Comparison of ENCODE assay signal across 12 cellular contexts in the genomic region with DNA sequence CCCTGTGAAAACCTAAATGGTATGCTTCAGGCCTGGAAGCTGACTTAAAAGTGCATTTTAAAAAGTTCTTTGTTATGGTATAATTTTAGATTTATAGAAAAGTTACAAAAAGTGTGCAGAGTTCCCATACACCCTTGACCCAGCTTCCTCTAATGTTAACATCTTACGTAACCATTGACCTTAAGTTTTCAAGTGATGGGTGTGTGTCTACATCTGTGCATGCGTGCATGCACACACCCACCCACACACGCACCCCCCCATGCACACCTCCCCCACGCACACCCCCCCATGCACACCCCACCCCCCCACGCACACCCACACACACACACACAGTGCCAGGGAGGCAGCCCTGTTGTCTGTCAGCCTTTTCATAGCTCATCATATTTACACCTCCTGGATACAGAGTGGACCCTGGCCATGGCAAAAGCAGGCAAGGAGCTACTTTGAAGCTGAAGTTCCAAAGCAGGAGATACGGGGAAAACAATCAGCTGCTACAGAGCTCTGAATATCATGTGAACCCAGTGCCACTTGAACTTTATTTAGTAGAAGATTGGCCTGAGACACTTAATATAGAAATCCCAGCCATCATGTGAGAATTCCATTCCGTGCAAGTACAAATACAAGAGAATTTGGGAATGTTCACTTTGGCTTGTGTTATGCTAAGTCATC. TPM values are rescaled to one million over a fixed set of nuclear protein-coding genes. Genes with fewer than 3 reads are reported as not detected.
DNase-seq lines count a peak whose midpoint lies in the region; ATAC-seq and TF ChIP-seq lines count a peak whose summit lies in the region.
"Had no signal": no experiment of that assay in that cellular context is flagged by ENCODE, and none has a peak within 500 bp of the region (broad histone marks: within the 10 kb centered on the region; RNA-seq: fewer than 3 reads in every experiment).

No MANE protein-coding gene starts in this region.

- peaks cover 41% of the 10 kb centered on the region for H3K79me2 ChIP-seq in GM23338 (replicated peaks; ENCODE audit: insufficient read depth)

- no peaks in the 10 kb centered on the region for H3F3A ChIP-seq in GM23338 (replicated peaks; ENCODE audit: low read depth)

- TF ChIP-seq CTCF in GM23338 (conservative IDR thresholded peaks at IDR 0.05; ENCODE audit: low read depth in 2 of 2) (no peak), WTC11 (IDR thresholded peaks at IDR 0.05) (no peak), natural killer cell (IDR thresholded peaks at IDR 0.05) (no peak)

- H3K4me3 Mint-ChIP-seq in GM23338, result no peak overlapping the region
- H3K4me3 Mint-ChIP-seq in WTC11, result no peak overlapping the region
- no peak overlapping the region for H3K4me3 Mint-ChIP-seq in natural killer cell
- H3K4me3 Mint-ChIP-seq: natural killer cell treated with Interleukin-12 subunit alpha and Interleukin-12 subunit beta and Interleukin-15 and Interleukin-18, amount 100 ng/mL, for 72 hours had no signal

- H3K27ac Mint-ChIP-seq in GM23338 (peak overlapping the region; percentile 22; the same call in 1 of the 2 replicates), WTC11 (peak overlapping the region; percentile 92; the same call in 1 of the 2 replicates), natural killer cell (no peak overlapping the region)
- H3K27ac Mint-ChIP-seq: natural killer cell treated with Interleukin-12 subunit alpha and Interleukin-12 subunit beta and Interleukin-15 and Interleukin-18, amount 100 ng/mL, for 72 hours had no signal

- H3K9me2 ChIP-seq in GM23338 (ENCODE audit: insufficient read depth), result no peaks in the 10 kb centered on the region

- intact Hi-C loops in left ventricle myocardium superior (cut with micrococcal nuclease) (no loop called here), natural killer cell (cut with micrococcal nuclease) (no loop called here)

- H3K4me2 ChIP-seq in GM23338 (0 out of 2 replicates have a peak overlapping the region, but pooled peaks have one; percentile 4), skeletal muscle satellite cell (ENCODE audit: low read length) (peak overlapping the region; percentile 76)

- CTCF ChIA-PET in WTC11 (lab: Charles Lee), result interaction anchor here (1.6 kb wide), 1 partner anchor 63 kb away, joined by 5 read pairs; no protein-coding TSS in a partner anchor

- peaks cover 54% of the 10 kb centered on the region for H3K4me1 Mint-ChIP-seq in GM23338
- H3K4me1 Mint-ChIP-seq in WTC11, result peaks cover 63% of the 10 kb centered on the region
- peaks cover 21 to 38% of the 10 kb centered on the region in 2 donors for H3K4me1 Mint-ChIP-seq in natural killer cell

- H4K20me1 ChIP-seq in GM23338 (replicated peaks; ENCODE audit: insufficient read depth), result no peaks in the 10 kb centered on the region

- H3K27me3 Mint-ChIP-seq in GM23338 (ENCODE audit: insufficient read depth, low read depth, poor library complexity), result peaks cover 6% of the 10 kb centered on the region
- H3K27me3 Mint-ChIP-seq in WTC11 (ENCODE audit: low read depth), result no peaks in the 10 kb centered on the region
- no peaks in the 10 kb centered on the region for H3K27me3 Mint-ChIP-seq in natural killer cell (ENCODE audit: low read depth in 2 of 2)
- H3K27me3 Mint-ChIP-seq: natural killer cell treated with Interleukin-12 subunit alpha and Interleukin-12 subunit beta and Interleukin-15 and Interleukin-18, amount 100 ng/mL, for 72 hours had no signal

- H3K9me3 ChIP-seq in skeletal muscle satellite cell (replicated peaks; ENCODE audit: low read length), result no peaks in the 10 kb centered on the region

- H3K4me1 ChIP-seq in GM23338 (ENCODE audit: insufficient read depth) (peaks cover 39% of the 10 kb centered on the region), skeletal muscle satellite cell (ENCODE audit: control insufficient read depth, insufficient read depth, low read length) (peaks cover 44% of the 10 kb centered on the region)

- peak overlapping the region; percentile 86 for H3K27ac ChIP-seq in GM23338 (ENCODE audit: low read depth)

- H3K9me3 Mint-ChIP-seq in GM23338 (no peaks in the 10 kb centered on the region), WTC11 (no peaks in the 10 kb centered on the region), natural killer cell (no peaks in the 10 kb centered on the region)
- H3K9me3 Mint-ChIP-seq: natural killer cell treated with Interleukin-12 subunit alpha and Interleukin-12 subunit beta and Interleukin-15 and Interleukin-18, amount 100 ng/mL, for 72 hours had no signal

- H2AFZ ChIP-seq in GM23338, result no peak overlapping the region

- H3K27me3 ChIP-seq in GM23338 (ENCODE audit: insufficient read depth) (no peaks in the 10 kb centered on the region), skeletal muscle satellite cell (ENCODE audit: control insufficient read depth, insufficient read depth, low read length) (no peaks in the 10 kb centered on the region)

- H3K4me3 ChIP-seq in GM23338, result no peak overlapping the region
- peak overlapping the region; percentile 12 for H3K4me3 ChIP-seq in skeletal muscle satellite cell (ENCODE audit: low read length)

- DNase-seq in GM23338 (ENCODE audit: low spot score) (no peak), WTC11 (ENCODE audit: low spot score) (no peak), left ventricle myocardium superior (peak; percentile 68), T-helper 9 cell (no peak), natural killer cell (no peak), hippocampal formation (lab: John Stamatoyannopoulos, UW) (no peak)
- DNase-seq: activated CD4-positive, alpha-beta T cell treated with anti-CD3 and anti-CD28 coated beads, Interleukin-2, amount 50 U/mL, for 4 hours; COR-L47; NCI-H1417 had no signal

- H3K36me3 ChIP-seq in GM23338 (ENCODE audit: insufficient read depth) (no peaks in the 10 kb centered on the region), skeletal muscle satellite cell (ENCODE audit: insufficient read depth, low read length) (no peaks in the 10 kb centered on the region)

- no peaks in the 10 kb centered on the region for H3K36me3 Mint-ChIP-seq in GM23338 (ENCODE audit: low read depth)
- H3K36me3 Mint-ChIP-seq in WTC11, result no peaks in the 10 kb centered on the region
- H3K36me3 Mint-ChIP-seq in natural killer cell, result no peaks in the 10 kb centered on the region
- H3K36me3 Mint-ChIP-seq: natural killer cell treated with Interleukin-12 subunit alpha and Interleukin-12 subunit beta and Interleukin-15 and Interleukin-18, amount 100 ng/mL, for 72 hours had no signal

- peak overlapping the region; percentile 83 for H3K9ac ChIP-seq in skeletal muscle satellite cell (ENCODE audit: low read depth, low read length)

- POLR2A ChIA-PET in WTC11 (lab: Charles Lee), result no interaction called here

- ATAC-seq in GM23338 (no peak), WTC11 (no peak), left ventricle myocardium superior (peak; percentile 79), HG03469 (IDR thresholded peaks at IDR 0.05; ENCODE audit: unreplicated experiment) (no peak), natural killer cell (no peak)
- ATAC-seq: natural killer cell treated with Interleukin-12 subunit alpha and Interleukin-12 subunit beta and Interleukin-15 and Interleukin-18, amount 100 ng/mL, for 72 hours had no signal

TF ChIP-seq in GM23338, 12 proteins besides CTCF, POLR2A, EP300 and RAD21 (continues in another document):
- no peak for TF ChIP-seq EZH2phosphoT487 (IDR thresholded peaks at IDR 0.05; ENCODE audit: unreplicated experiment)

TF ChIP-seq in WTC11, 78 proteins besides CTCF, POLR2A, EP300 and RAD21 (continues in another document):
- TF ChIP-seq, protein P1, sequence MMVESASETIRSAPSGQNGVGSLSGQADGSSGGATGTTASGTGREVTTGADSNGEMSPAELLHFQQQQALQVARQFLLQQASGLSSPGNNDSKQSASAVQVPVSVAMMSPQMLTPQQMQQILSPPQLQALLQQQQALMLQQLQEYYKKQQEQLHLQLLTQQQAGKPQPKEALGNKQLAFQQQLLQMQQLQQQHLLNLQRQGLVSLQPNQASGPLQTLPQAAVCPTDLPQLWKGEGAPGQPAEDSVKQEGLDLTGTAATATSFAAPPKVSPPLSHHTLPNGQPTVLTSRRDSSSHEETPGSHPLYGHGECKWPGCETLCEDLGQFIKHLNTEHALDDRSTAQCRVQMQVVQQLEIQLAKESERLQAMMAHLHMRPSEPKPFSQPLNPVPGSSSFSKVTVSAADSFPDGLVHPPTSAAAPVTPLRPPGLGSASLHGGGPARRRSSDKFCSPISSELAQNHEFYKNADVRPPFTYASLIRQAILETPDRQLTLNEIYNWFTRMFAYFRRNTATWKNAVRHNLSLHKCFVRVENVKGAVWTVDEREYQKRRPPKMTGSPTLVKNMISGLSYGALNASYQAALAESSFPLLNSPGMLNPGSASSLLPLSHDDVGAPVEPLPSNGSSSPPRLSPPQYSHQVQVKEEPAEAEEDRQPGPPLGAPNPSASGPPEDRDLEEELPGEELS (CRISPR knock-in tag; IDR thresholded peaks at IDR 0.05), result no peak
- no peak for TF ChIP-seq JAZF1 (CRISPR knock-in tag; IDR thresholded peaks at IDR 0.05)
- TF ChIP-seq, protein P2, sequence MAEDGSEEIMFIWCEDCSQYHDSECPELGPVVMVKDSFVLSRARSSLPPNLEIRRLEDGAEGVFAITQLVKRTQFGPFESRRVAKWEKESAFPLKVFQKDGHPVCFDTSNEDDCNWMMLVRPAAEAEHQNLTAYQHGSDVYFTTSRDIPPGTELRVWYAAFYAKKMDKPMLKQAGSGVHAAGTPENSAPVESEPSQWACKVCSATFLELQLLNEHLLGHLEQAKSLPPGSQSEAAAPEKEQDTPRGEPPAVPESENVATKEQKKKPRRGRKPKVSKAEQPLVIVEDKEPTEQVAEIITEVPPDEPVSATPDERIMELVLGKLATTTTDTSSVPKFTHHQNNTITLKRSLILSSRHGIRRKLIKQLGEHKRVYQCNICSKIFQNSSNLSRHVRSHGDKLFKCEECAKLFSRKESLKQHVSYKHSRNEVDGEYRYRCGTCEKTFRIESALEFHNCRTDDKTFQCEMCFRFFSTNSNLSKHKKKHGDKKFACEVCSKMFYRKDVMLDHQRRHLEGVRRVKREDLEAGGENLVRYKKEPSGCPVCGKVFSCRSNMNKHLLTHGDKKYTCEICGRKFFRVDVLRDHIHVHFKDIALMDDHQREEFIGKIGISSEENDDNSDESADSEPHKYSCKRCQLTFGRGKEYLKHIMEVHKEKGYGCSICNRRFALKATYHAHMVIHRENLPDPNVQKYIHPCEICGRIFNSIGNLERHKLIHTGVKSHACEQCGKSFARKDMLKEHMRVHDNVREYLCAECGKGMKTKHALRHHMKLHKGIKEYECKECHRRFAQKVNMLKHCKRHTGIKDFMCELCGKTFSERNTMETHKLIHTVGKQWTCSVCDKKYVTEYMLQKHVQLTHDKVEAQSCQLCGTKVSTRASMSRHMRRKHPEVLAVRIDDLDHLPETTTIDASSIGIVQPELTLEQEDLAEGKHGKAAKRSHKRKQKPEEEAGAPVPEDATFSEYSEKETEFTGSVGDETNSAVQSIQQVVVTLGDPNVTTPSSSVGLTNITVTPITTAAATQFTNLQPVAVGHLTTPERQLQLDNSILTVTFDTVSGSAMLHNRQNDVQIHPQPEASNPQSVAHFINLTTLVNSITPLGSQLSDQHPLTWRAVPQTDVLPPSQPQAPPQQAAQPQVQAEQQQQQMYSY (CRISPR knock-in tag; IDR thresholded peaks at IDR 0.05), result no peak

RNA-seq across cellular contexts. Expression of a gene that starts 30.0 kb away (rescaled TPM):
- 47.4 and 50.1 TPM in 2 replicates for total RNA-seq in GM23338 (2014; rRNA removed; shearing (Covaris generic))
- polyA plus RNA-seq in GM23338 (2016; fragmentation: Nextera tagmentation; extraction: Ambion mirVana), result 12.2 and 13.4 TPM in 2 replicates
- total RNA-seq in WTC11 (2021) (34.6 to 41.0 TPM (median 34.8 TPM) in 3 replicates), left ventricle myocardium superior (323 TPM), natural killer cell (10 to 100 TPM; 30.7 to 31.8 (median 31.8) TPM)
- 21.0 and 32.5 TPM in 2 replicates for total RNA-seq in skeletal muscle satellite cell (2012; rRNA removed)

Comparison
In these comparisons a context has a peak if more than half of its experiments do, and no peak if none do; other contexts are left out.
1. H3K27ac Mint-ChIP-seq: peak in GM23338 (single experiment) and WTC11 (single experiment); none in natural killer cell (0 of 2).